ENCODE assay signal across 9 cellular contexts in genomic region chr9:38388283-38389223, GRCh38. TPM values are rescaled to one million over a fixed set of nuclear protein-coding genes. Genes with fewer than 3 reads are reported as not detected.
DNase-seq lines count a peak whose midpoint lies in the region; ATAC-seq and TF ChIP-seq lines count a peak whose summit lies in the region.
"Had no signal": no experiment of that assay in that cellular context is flagged by ENCODE, and none has a peak within 500 bp of the region (broad histone marks: within the 10 kb centered on the region; RNA-seq: fewer than 3 reads in every experiment).

No MANE protein-coding gene starts in this region.

- H3K36me3 ChIP-seq in esophagus muscularis mucosa = no peaks in the 10 kb centered on the region
- H3K36me3 ChIP-seq in thoracic aorta = no peaks in the 10 kb centered on the region

- TF ChIP-seq EP300 in esophagus muscularis mucosa (IDR thresholded peaks at IDR 0.05) = no peak

- TF ChIP-seq POLR2A in esophagus muscularis mucosa (IDR thresholded peaks at IDR 0.05; ENCODE audit: low read depth) = no peak

- H3K4me3 ChIP-seq in esophagus muscularis mucosa (no peak overlapping the region), thoracic aorta (no peak overlapping the region)
- H3K4me3 ChIP-seq: lung had no signal

- peak; percentile 24 for DNase-seq in NCI-H69 (lab: John Stamatoyannopoulos, UW)
- DNase-seq in esophagus muscularis mucosa (ENCODE audit: extremely low spot score) = no peak
- DNase-seq in mesenteric fat pad (ENCODE audit: low spot score) = peak; percentile 41
- DNase-seq in thoracic aorta (ENCODE audit: low spot score) = no peak
- DNase-seq in stimulated activated CD8-positive, alpha-beta memory T cell treated with anti-CD3 and anti-CD28 coated beads, Interleukin-4, amount 100 ng/mL, for 48 hours = no peak
- DNase-seq in iPS-NIHi11 (ENCODE audit: low spot score) = no peak
- DNase-seq: retina had no signal

- H3K27me3 ChIP-seq in esophagus muscularis mucosa (no peaks in the 10 kb centered on the region), thoracic aorta (replicated peaks; ENCODE audit: insufficient read depth) (no peaks in the 10 kb centered on the region)

- TF ChIP-seq CTCF in esophagus muscularis mucosa (IDR thresholded peaks at IDR 0.05) (no peak), thoracic aorta (IDR thresholded peaks at IDR 0.05) (no peak)

- peak; percentile 13 for ATAC-seq in thoracic aorta (ENCODE audit: insufficient number of reproducible peaks, low FRiP score, low read depth)
- no peak for ATAC-seq in activated CD4-positive, CD25-positive, alpha-beta regulatory T cell treated with anti-CD3 and anti-CD28 coated beads, Interleukin-2, amount 50 U/mL, for 24 hours

- H3K4me1 ChIP-seq in esophagus muscularis mucosa = peaks cover 9 to 88% (median 73%) of the 10 kb centered on the region in 4 donors
- H3K4me1 ChIP-seq in thoracic aorta (ENCODE audit: control insufficient read depth in 1 of 2, low read depth in 2 of 2) = peaks cover 21 to 68% of the 10 kb centered on the region in 2 donors

- intact Hi-C loops in esophagus muscularis mucosa (cut with DNase I) = no loop called here

- H3K27ac ChIP-seq in esophagus muscularis mucosa (replicated peaks in 1 of 4) (peak overlapping the region; percentile 89 to 96 (median 90)), thoracic aorta (peak overlapping the region; percentile 99 to 100)

- peaks cover 0 to 8% (median 3%) of the 10 kb centered on the region in 4 donors for H3K9me3 ChIP-seq in esophagus muscularis mucosa
- no peaks in the 10 kb centered on the region for H3K9me3 ChIP-seq in thoracic aorta

- WGBS in esophagus muscularis mucosa = 53% methylated on average over 7 of the region's 7 CpGs

RNA-seq across cellular contexts. Expression of gene ALDH1B1, which starts 3.9 kb away (rescaled TPM):
- total RNA-seq in esophagus muscularis mucosa (100 to 1,000 TPM; 253 to 364 (median 272) TPM), mesenteric fat pad (26.3 TPM), thoracic aorta (100 to 1,000 TPM; 195 to 229 TPM)

RNA-seq across cellular contexts. Expression of gene IGFBPL1, which starts 35.7 kb away (rescaled TPM):
- 1 to 10 TPM in 2 of 4 donors, under 1 TPM in 2; 0.78 to 3.7 (median 1.5) TPM for total RNA-seq in esophagus muscularis mucosa
- not detected for total RNA-seq in mesenteric fat pad
- total RNA-seq in thoracic aorta = 10 to 100 TPM; 16.6 to 34.0 TPM

Comparison
In these comparisons a context has a peak if more than half of its experiments do, and no peak if none do; other contexts are left out.
1. DNase-seq: peak in NCI-H69 (single experiment) and mesenteric fat pad (single experiment); none in esophagus muscularis mucosa (single experiment), thoracic aorta (single experiment), stimulated activated CD8-positive, alpha-beta memory T cell treated with anti-CD3 and anti-CD28 coated beads, Interleukin-4, amount 100 ng/mL, for 48 hours (single experiment) and iPS-NIHi11 (single experiment).